Comparison of ENCODE assay signal across 2 cellular contexts in genomic region chr3:188217011-188217463, GRCh38.
TF ChIP-seq lines count a peak whose summit lies in the region.

No MANE protein-coding gene starts in this region.

TF ChIP-seq in GM23338, 12 proteins besides CTCF, POLR2A, EP300 and RAD21 (continued from another document):
- TF ChIP-seq NANOG (IDR thresholded peaks at IDR 0.05; ENCODE audit: borderline replicate concordance) (no peak), JUNB (IDR thresholded peaks at IDR 0.05; ENCODE audit: unreplicated experiment) (no peak), REST (IDR thresholded peaks at IDR 0.05; ENCODE audit: unreplicated experiment) (no peak), ZNF462 (CRISPR knock-in tag; IDR thresholded peaks at IDR 0.05) (no peak), EZH2 (IDR thresholded peaks at IDR 0.05; ENCODE audit: low read depth, unreplicated experiment) (no peak), STAT1 (IDR thresholded peaks at IDR 0.05; ENCODE audit: unreplicated experiment) (no peak), POLR2AphosphoS5 (IDR thresholded peaks at IDR 0.05; ENCODE audit: low read depth) (no peak), ZNF331 (CRISPR knock-in tag; IDR thresholded peaks at IDR 0.05; ENCODE audit: low read depth) (no peak), ZNF114 (CRISPR knock-in tag; IDR thresholded peaks at IDR 0.05) (no peak), EZH2phosphoT487 (IDR thresholded peaks at IDR 0.05; ENCODE audit: unreplicated experiment) (no peak), ETS1 (IDR thresholded peaks at IDR 0.05) (no peak)

TF ChIP-seq in H1, 55 proteins besides CTCF, POLR2A, EP300 and RAD21:
- TF ChIP-seq CHD7 (IDR thresholded peaks at IDR 0.05; ENCODE audit: insufficient replicate concordance, low read length) = no peak
- no peak for TF ChIP-seq RFX5 (IDR thresholded peaks at IDR 0.05; ENCODE audit: borderline replicate concordance, low read depth, low read length)
- no peak for TF ChIP-seq E2F6 (IDR thresholded peaks at IDR 0.05)
- no peak for TF ChIP-seq GABPA (IDR thresholded peaks at IDR 0.05; ENCODE audit: borderline replicate concordance, insufficient read depth, low read length)
- TF ChIP-seq CHD1 (IDR thresholded peaks at IDR 0.05; ENCODE audit: low read depth, low read length) = no peak
- TF ChIP-seq NRF1 (IDR thresholded peaks at IDR 0.05; ENCODE audit: low read depth, low read length) = no peak
- no peak for TF ChIP-seq POU5F1 (IDR thresholded peaks at IDR 0.05; ENCODE audit: low read depth, low read length)
- no peak for TF ChIP-seq ASH2L (IDR thresholded peaks at IDR 0.05; ENCODE audit: low read length)
- TF ChIP-seq SIN3A (conservative IDR thresholded peaks at IDR 0.05 in 1 of 2, IDR thresholded peaks at IDR 0.05 in 1 of 2; ENCODE audit: low read depth in 1 of 2, low read length in 2 of 2) = no peak
- TF ChIP-seq SP2 (IDR thresholded peaks at IDR 0.05; ENCODE audit: low read length) = no peak
- TF ChIP-seq ATF3 (IDR thresholded peaks at IDR 0.05; ENCODE audit: insufficient read depth, low read depth, low read length) = no peak
- TF ChIP-seq SIX5 (IDR thresholded peaks at IDR 0.05; ENCODE audit: low read depth, low read length) = no peak
- TF ChIP-seq RNF2 (IDR thresholded peaks at IDR 0.05; ENCODE audit: borderline replicate concordance, low read depth, low read length, missing control alignments, poor library complexity, severe bottlenecking) = no peak
- TF ChIP-seq YY1 (IDR thresholded peaks at IDR 0.05; ENCODE audit: low read depth, low read length) = no peak
- no peak for TF ChIP-seq SP4 (IDR thresholded peaks at IDR 0.05; ENCODE audit: low read length)
